Comparison of ENCODE assay signal across 1 cellular context in the genomic region with DNA sequence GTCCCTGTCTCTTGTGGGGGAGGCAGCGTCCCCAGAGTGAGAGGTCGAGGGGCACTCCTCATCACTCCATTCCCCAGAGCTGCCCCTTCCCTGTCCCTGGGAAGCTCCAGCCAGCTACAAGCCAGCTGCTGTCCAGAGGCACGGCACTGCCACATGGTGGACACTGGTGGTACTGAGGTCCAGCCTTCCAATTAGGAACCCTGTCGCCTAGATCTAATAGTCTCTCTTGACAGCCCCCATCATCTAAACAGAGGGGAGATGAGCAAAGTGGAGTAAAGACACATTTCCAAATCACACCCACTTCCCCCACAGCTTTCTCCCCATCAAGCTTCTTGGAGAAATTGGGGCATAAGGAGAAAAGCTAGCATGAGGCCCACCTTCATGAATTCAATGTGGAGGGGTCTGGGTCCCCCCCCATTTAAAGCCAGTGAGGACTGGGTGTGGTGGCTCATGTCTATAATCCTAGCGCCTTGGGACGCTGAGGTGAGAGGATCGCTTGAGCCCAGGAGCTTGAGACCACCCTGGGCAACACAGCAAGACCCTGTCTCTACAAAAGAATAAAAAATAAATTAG.
A peak's percentile ranks its signal among the peaks of the same experiment; 100 is the strongest.
TF ChIP-seq lines count a peak whose summit lies in the region.

No MANE protein-coding gene starts in this region.

TF ChIP-seq in A549, 52 proteins besides CTCF, POLR2A, EP300 and RAD21 (continued from another document):
- TF ChIP-seq, protein P1, sequence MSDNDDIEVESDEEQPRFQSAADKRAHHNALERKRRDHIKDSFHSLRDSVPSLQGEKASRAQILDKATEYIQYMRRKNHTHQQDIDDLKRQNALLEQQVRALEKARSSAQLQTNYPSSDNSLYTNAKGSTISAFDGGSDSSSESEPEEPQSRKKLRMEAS (IDR thresholded peaks at IDR 0.05) = peak; percentile 64; the same call in 1 of the 2 replicates
- TF ChIP-seq TFCP2L1 (CRISPR knock-in tag; IDR thresholded peaks at IDR 0.05) (no peak), RCOR1 (IDR thresholded peaks at IDR 0.05; ENCODE audit: low read depth, low read length) (no peak), KDM1A (IDR thresholded peaks at IDR 0.05; ENCODE audit: low read depth) (no peak)
